35 cellular contexts compared by ENCODE assay signal in the genomic region with DNA sequence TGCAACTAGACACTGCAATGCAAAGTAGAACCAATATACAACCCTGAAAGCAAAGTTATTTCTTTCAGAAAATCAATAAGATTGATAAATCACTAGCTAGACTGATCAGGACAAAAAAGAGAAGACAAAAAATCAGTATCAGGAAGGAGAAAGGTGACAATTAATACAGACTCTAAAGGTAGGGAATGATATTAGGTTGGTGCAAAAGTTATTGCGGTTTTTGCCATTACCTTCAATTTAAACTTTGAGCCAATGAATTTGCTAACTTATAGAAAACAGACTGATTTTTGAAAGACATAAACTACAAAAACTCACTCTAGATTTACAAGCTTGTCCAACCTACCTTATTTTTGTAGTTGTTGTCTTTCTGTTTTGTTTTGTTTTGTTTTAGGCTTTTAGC.
"Had no signal": no experiment of that assay in that cellular context is flagged by ENCODE, and none has a peak within 500 bp of the region (broad histone marks: within the 10 kb centered on the region; RNA-seq: fewer than 3 reads in every experiment).

No MANE protein-coding gene starts in this region.

- H3K9me3 ChIP-seq: adrenal gland, body of pancreas had no signal

- H3K27me3 ChIP-seq: adrenal gland, body of pancreas, brain microvascular endothelial cell, breast epithelium had no signal

- ATAC-seq: activated CD4-positive, alpha-beta T cell treated with anti-CD3 and anti-CD28 coated beads for 36 hours; activated CD4-positive, CD25-positive, alpha-beta regulatory T cell treated with anti-CD3 and anti-CD28 coated beads, Interleukin-2, amount 50 U/mL, for 24 hours; activated CD8-positive, alpha-beta memory T cell treated with anti-CD3 and anti-CD28 coated beads, Interleukin-2, amount 10 ng/mL, durations not matched to agents 7 days and 5 days; activated CD8-positive, alpha-beta T cell treated with anti-CD3 and anti-CD28 coated beads, Interleukin-2, amount 10 ng/mL, durations not matched to agents 7 days and 5 days; activated naive CD4-positive, alpha-beta T cell treated with anti-CD3 and anti-CD28 coated beads, Interleukin-2, amount 50 U/mL, for 72 hours; body of pancreas; WTC11 had no signal

- H3K4me1 ChIP-seq: adrenal gland, breast epithelium had no signal

- H3K36me3 ChIP-seq: adrenal gland, brain microvascular endothelial cell, breast epithelium, WERI-Rb-1 had no signal

- H3K4me3 ChIP-seq: adrenal gland, body of pancreas, breast epithelium had no signal

- DNase-seq: activated CD4-positive, alpha-beta memory T cell treated with anti-CD3 and anti-CD28 coated beads, Interleukin-2, amount 10 ng/mL, durations not matched to agents 7 days and 5 days; activated CD4-positive, alpha-beta T cell treated with anti-CD3 and anti-CD28 coated beads for 1 hour; activated CD4-positive, alpha-beta T cell treated with anti-CD3 and anti-CD28 coated beads for 36 hours; activated CD4-positive, alpha-beta T cell treated with anti-CD3 and anti-CD28 coated beads for 48 hours; activated CD4-positive, alpha-beta T cell treated with anti-CD3 and anti-CD28 coated beads, Interleukin-2, amount 10 ng/mL, durations not matched to agents 7 days and 5 days; activated CD4-positive, alpha-beta T cell treated with anti-CD3 and anti-CD28 coated beads, Interleukin-2, amount 50 U/mL, for 48 hours; activated CD4-positive, CD25-positive, alpha-beta regulatory T cell; activated CD8-positive, alpha-beta memory T cell treated with anti-CD3 and anti-CD28 coated beads for 24 hours; activated CD8-positive, alpha-beta memory T cell treated with anti-CD3 and anti-CD28 coated beads, Interleukin-2, amount 10 ng/mL, durations not matched to agents 7 days and 5 days; activated CD8-positive, alpha-beta memory T cell treated with anti-CD3 and anti-CD28 coated beads, Interleukin-2, amount 50 U/mL, for 48 hours; activated CD8-positive, alpha-beta T cell treated with anti-CD3 and anti-CD28 coated beads, Interleukin-2, amount 10 ng/mL, durations not matched to agents 7 days and 5 days; activated effector memory CD4-positive, alpha-beta T cell treated with Interleukin-2 at 50 U/mL for 16 hours; activated gamma-delta T cell; activated naive CD4-positive, alpha-beta T cell; activated naive CD4-positive, alpha-beta T cell treated with anti-CD3 and anti-CD28 coated beads for 36 hours; activated naive CD4-positive, alpha-beta T cell treated with anti-CD3 and anti-CD28 coated beads, Interleukin-2, amount 50 U/mL, for 16 hours; activated naive CD8-positive, alpha-beta T cell treated with anti-CD3 and anti-CD28 coated beads for 36 hours; activated T-cell treated with anti-CD3 and anti-CD28 coated beads, Interleukin-2, amount 50 U/mL, for 24 hours; activated T-cell treated with anti-CD3 and anti-CD28 coated beads, Interleukin-2, amount 50 U/mL, for 48 hours; adrenal gland; amniotic stem cell; aorta; body of pancreas; brain microvascular endothelial cell; central memory CD4-positive, alpha-beta T cell; T-helper 1 cell; T-helper 2 cell; T-helper 9 cell; WERI-Rb-1 had no signal

- H3K27ac ChIP-seq: adrenal gland, body of pancreas, brain microvascular endothelial cell, breast epithelium, WERI-Rb-1 had no signal

- FAIRE-seq: astrocyte, TTC549 had no signal
